Comparison of ENCODE assay signal across 8 cellular contexts in the genomic region with DNA sequence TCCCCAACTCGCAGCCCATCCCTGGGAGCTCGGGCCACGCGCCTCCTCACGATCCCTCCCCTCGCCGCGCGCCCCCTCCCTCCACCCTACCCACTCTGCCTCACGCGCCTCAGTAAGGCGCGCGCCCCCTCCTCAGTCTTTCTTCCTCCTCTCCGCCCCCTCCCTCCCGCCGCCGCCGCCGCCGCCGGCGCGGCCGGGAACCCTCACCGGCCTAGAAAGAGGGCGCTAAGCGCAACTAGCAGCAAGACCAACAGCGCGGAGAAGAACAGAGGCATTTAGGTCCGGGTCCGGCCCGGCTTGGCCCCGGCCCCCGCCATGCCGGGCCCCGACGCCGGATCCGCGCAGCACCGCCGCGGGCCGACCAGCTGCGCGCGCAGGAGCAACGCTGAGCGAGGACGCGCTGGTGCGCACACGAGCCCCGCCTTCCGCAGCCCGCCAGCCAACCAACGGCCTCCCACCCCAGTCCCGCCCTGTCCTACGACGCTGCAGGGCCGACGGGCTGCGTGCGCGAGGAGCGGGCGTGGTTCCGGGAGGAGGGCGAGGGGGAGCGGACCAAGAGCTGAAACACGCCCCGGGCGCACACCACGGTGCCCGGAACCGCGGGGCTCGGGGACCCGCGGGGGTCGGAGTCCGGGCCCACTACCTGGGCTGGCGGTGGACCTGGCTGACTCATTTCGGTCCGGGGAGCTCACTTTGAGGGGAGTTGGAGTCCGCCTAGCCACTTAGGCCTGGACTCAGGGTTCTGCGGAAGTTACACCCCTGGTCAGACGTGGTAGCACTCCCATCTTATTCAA. TPM values are rescaled to one million over a fixed set of nuclear protein-coding genes. Genes with fewer than 3 reads are reported as not detected.
DNase-seq lines count a peak whose midpoint lies in the region; ATAC-seq, FAIRE-seq and TF ChIP-seq lines count a peak whose summit lies in the region.

TSS of gene BLTP2 (minus strand) at position 377 of the 794 bp plus-strand sequence. CDS start at position 275, 102 bp downstream.

- peaks cover 5% of the 10 kb centered on the region; the same call in 1 of the 2 replicates for H3K36me3 ChIP-seq in Caco-2 (ENCODE audit: control insufficient read depth, insufficient read depth, low read length)
- H3K36me3 ChIP-seq in OCI-LY1 (ENCODE audit: insufficient read depth, low read length): peaks cover 42% of the 10 kb centered on the region
- H3K36me3 ChIP-seq in endothelial cell of umbilical vein (ENCODE audit: control insufficient read depth in 2 of 2, extremely low read depth in 1 of 2, insufficient read depth in 2 of 2, low read length in 2 of 2): peaks cover 22 to 25% of the 10 kb centered on the region in 2 experiments

- peak within 1 kb of the TSS; percentile 80 for H3K27ac ChIP-seq in OCI-LY1 (ENCODE audit: low read depth, low read length, poor library complexity, severe bottlenecking)
- peak within 1 kb of the TSS; percentile 36 for H3K27ac ChIP-seq in endothelial cell of umbilical vein (ENCODE audit: insufficient read depth, low read depth, low read length)

- no peaks in the 10 kb centered on the region for H3K27me3 Mint-ChIP-seq in Caco-2 (ENCODE audit: insufficient read depth, unreplicated experiment)

- TF ChIP-seq CTCF in Caco-2 (IDR thresholded peaks at IDR 0.05; ENCODE audit: insufficient read depth in 1 of 2, low read depth in 1 of 2, low read length in 1 of 2, severe bottlenecking in 1 of 2, unreplicated experiment in 1 of 2) (no peak), OCI-LY1 (IDR thresholded peaks at IDR 0.05; ENCODE audit: low read length) (no peak), endothelial cell of umbilical vein (IDR thresholded peaks at IDR 0.05; ENCODE audit: extremely low read depth in 1 of 2, insufficient read depth in 1 of 2, low read depth in 1 of 2, low read length in 2 of 2) (no peak)

- TF ChIP-seq POLR2A in endothelial cell of umbilical vein (IDR thresholded peaks at IDR 0.05; ENCODE audit: low read depth, low read length): peak; percentile 93

- H3K4me1 ChIP-seq in Caco-2 (peaks cover 23% of the 10 kb centered on the region), OCI-LY1 (ENCODE audit: insufficient read depth, low read length, severe bottlenecking) (peaks cover 27% of the 10 kb centered on the region), endothelial cell of umbilical vein (ENCODE audit: control insufficient read depth, extremely low read depth, insufficient read depth, low read length) (peaks cover 23% of the 10 kb centered on the region)

- H3K27me3 ChIP-seq in Caco-2 (replicated peaks; ENCODE audit: control insufficient read depth, insufficient read depth, low read length) (no peaks in the 10 kb centered on the region), OCI-LY1 (ENCODE audit: insufficient read depth, low read length) (no peaks in the 10 kb centered on the region), endothelial cell of umbilical vein (ENCODE audit: control insufficient read depth in 2 of 2, insufficient read depth in 2 of 2, low read length in 2 of 2) (no peaks in the 10 kb centered on the region)

- H3F3A ChIP-seq in OCI-LY1 (ENCODE audit: insufficient read depth, low read length): no peaks in the 10 kb centered on the region

- CTCF ChIA-PET in Caco-2 (lab: Charles Lee): interaction anchor here (0.6 to 2.6 kb wide), 9 partner anchors 17 to 119 kb away, joined by 3 to 26 read pairs (median 4); partner anchors contain the start of genes PIGS, RPL23A, SDF2 and SUPT6H
- CTCF ChIA-PET in endothelial cell of umbilical vein (lab: Charles Lee): interaction anchor here (0.8 to 2.2 kb wide), 6 partner anchors 13 to 105 kb away, joined by 3 to 13 read pairs (median 4); partner anchors contain the start of genes SDF2 and SUPT6H

- peak within 1 kb of the TSS; percentile 94 for H3K4me3 Mint-ChIP-seq in Caco-2 (ENCODE audit: unreplicated experiment)

- intact Hi-C loops in Caco-2 (cut with micrococcal nuclease; ENCODE audit: unreplicated experiment): loop anchor here (1.0 to 10.0 kb wide), 5 partner anchors 17 to 82 kb away; partner anchors contain the start of genes RPL23A, SPAG5, SUPT6H and TLCD1
- intact Hi-C loops in endothelial cell of umbilical vein (cut with micrococcal nuclease): loop anchor here (5.0 kb wide), 1 partner anchor 72 kb away; the partner anchor contains the start of genes RAB34 and RPL23A

- H3K9me1 ChIP-seq in endothelial cell of umbilical vein (replicated peaks; ENCODE audit: control insufficient read depth, extremely low read depth, insufficient read depth, low read length): no peaks in the 10 kb centered on the region

- H2AFZ ChIP-seq in OCI-LY1 (ENCODE audit: low read length) (no peak within 1 kb of the TSS), endothelial cell of umbilical vein (ENCODE audit: low read depth, low read length) (peak within 1 kb of the TSS; percentile 67)

- peak; percentile 86 for ATAC-seq in GM21423 (IDR thresholded peaks at IDR 0.05; ENCODE audit: unreplicated experiment)

- H4K20me1 ChIP-seq in OCI-LY1 (ENCODE audit: insufficient read depth, low read length) (no peaks in the 10 kb centered on the region), endothelial cell of umbilical vein (replicated peaks; ENCODE audit: control insufficient read depth, extremely low read depth, insufficient read depth, low read length) (no peaks in the 10 kb centered on the region)

- POLR2A ChIA-PET in Caco-2 (lab: Charles Lee): interaction anchor here (0.5 to 2.2 kb wide), 12 partner anchors 13 to 307 kb away, joined by 3 to 13 read pairs (median 5); partner anchors contain the start of genes PHF12, PIGS, RPL23A and SDF2
- POLR2A ChIA-PET in endothelial cell of umbilical vein (lab: Charles Lee): interaction anchor here (0.5 to 1.0 kb wide), 2 partner anchors 11 to 1026 kb away, joined by 3 to 9 read pairs; no protein-coding TSS in a partner anchor

- H3K9me3 ChIP-seq in Caco-2 (no peaks in the 10 kb centered on the region), OCI-LY1 (ENCODE audit: low read length) (no peaks in the 10 kb centered on the region), endothelial cell of umbilical vein (replicated peaks; ENCODE audit: control insufficient read depth, insufficient read depth, low read length) (no peaks in the 10 kb centered on the region)

- H3K9ac ChIP-seq in OCI-LY1 (ENCODE audit: low read length): peak within 1 kb of the TSS; percentile 96
- peak within 1 kb of the TSS; percentile 64 for H3K9ac ChIP-seq in endothelial cell of umbilical vein (replicated peaks; ENCODE audit: extremely low read depth, insufficient read depth, low read length)

- peak within 1 kb of the TSS; percentile 69 for H3K4me3 ChIP-seq in Caco-2 (ENCODE audit: low read depth, low read length)
- peak within 1 kb of the TSS; percentile 91 for H3K4me3 ChIP-seq in OCI-LY1 (ENCODE audit: low read depth, low read length, poor library complexity, severe bottlenecking)
- H3K4me3 ChIP-seq in endothelial cell of umbilical vein (replicated peaks in 1 of 3; ENCODE audit: insufficient read depth in 1 of 3, low read depth in 1 of 3, low read length in 3 of 3): peak within 1 kb of the TSS; percentile 54 to 77 (median 71)

- no TSS peak for BruUV-seq in Caco-2 (replicated peaks; lab: Mats Ljungman, UMichigan)
- no TSS peak for BruUV-seq in endothelial cell of umbilical vein (replicated peaks; lab: Mats Ljungman, UMichigan)

- no peaks in the 10 kb centered on the region for H3K9me2 ChIP-seq in OCI-LY1 (ENCODE audit: low read depth, low read length)

- peak; percentile 83 for FAIRE-seq in endothelial cell of umbilical vein (lab: Jason Lieb, UNC)

- H3K4me1 Mint-ChIP-seq in Caco-2 (ENCODE audit: low read depth, unreplicated experiment): peaks cover 26% of the 10 kb centered on the region

- H3K4me2 ChIP-seq in OCI-LY1 (ENCODE audit: low read length) (peak within 1 kb of the TSS; percentile 91), endothelial cell of umbilical vein (ENCODE audit: insufficient read depth, low read length) (peak within 1 kb of the TSS; percentile 84)

- H3K36me3 Mint-ChIP-seq in Caco-2 (ENCODE audit: insufficient read depth, unreplicated experiment): peaks cover 74% of the 10 kb centered on the region

- peak; percentile 96 for DNase-seq in Caco-2
- DNase-seq in HuH-7 (ENCODE audit: low spot score): peak; percentile 97
- peak; percentile 96 for DNase-seq in activated CD8-positive, alpha-beta memory T cell treated with anti-CD3 and anti-CD28 coated beads, Interleukin-2, amount 50 U/mL, for 48 hours
- DNase-seq in endothelial cell of umbilical vein (ENCODE audit: low read depth, low spot score): peak; percentile 95
- peak; percentile 93 for DNase-seq in middle frontal gyrus (ENCODE audit: extremely low spot score, low spot score)
- peak; percentile 87 to 94 for DNase-seq in stimulated activated CD8-positive, alpha-beta memory T cell treated with anti-CD3 and anti-CD28 coated beads, Interleukin-2, amount 100 ng/mL, for 1 hour (ENCODE audit: low read depth in 2 of 2)

- dilution Hi-C loops in endothelial cell of umbilical vein (cut with MboI; ENCODE audit: extremely low pct_ligation_motif_present, low sequenced_read_pairs): no loop called here

- H3K27ac Mint-ChIP-seq in Caco-2 (ENCODE audit: unreplicated experiment): peak within 1 kb of the TSS; percentile 85

- no peaks in the 10 kb centered on the region for H3K9me3 Mint-ChIP-seq in Caco-2 (ENCODE audit: unreplicated experiment)

- H3K79me2 ChIP-seq in OCI-LY1 (ENCODE audit: insufficient read depth, low read length) (peaks cover 13% of the 10 kb centered on the region), endothelial cell of umbilical vein (ENCODE audit: control insufficient read depth, insufficient read depth, low read length) (peaks cover 25% of the 10 kb centered on the region)

TF ChIP-seq in endothelial cell of umbilical vein, 7 proteins besides CTCF, POLR2A, EP300 and RAD21:
- TF ChIP-seq MAX (IDR thresholded peaks at IDR 0.05; ENCODE audit: insufficient read depth, insufficient read length) (peak; percentile 64), MYC (IDR thresholded peaks at IDR 0.05; ENCODE audit: low read depth, low read length) (no peak), GATA2 (IDR thresholded peaks at IDR 0.05; ENCODE audit: insufficient read depth, insufficient read length, low read depth, low read length) (no peak), POLR2AphosphoS5 (IDR thresholded peaks at IDR 0.05; ENCODE audit: insufficient read depth, low read depth, low read length) (peak; percentile 90), FOS (IDR thresholded peaks at IDR 0.05; ENCODE audit: borderline replicate concordance, insufficient read depth, low read length) (no peak)

RNA-seq across cellular contexts. Expression of gene BLTP2, which starts in this region (rescaled TPM):
- total RNA-seq in Caco-2 (2022): 154 and 176 TPM in 2 replicates
- 164 and 165 TPM in 2 replicates for total RNA-seq in endothelial cell of umbilical vein
- polyA plus RNA-seq in endothelial cell of umbilical vein: 91.4 and 119 TPM in 2 replicates
- polyA plus RNA-seq in endothelial cell of umbilical vein (2011; cell fraction: cytosol; rRNA removed): 69.9 and 79.5 TPM in 2 replicates
- polyA plus RNA-seq in endothelial cell of umbilical vein (2011; cell fraction: nucleus; rRNA removed): 207 and 249 TPM in 2 replicates
- polyA plus RNA-seq in endothelial cell of umbilical vein (2012): 95.1 and 111 TPM in 2 replicates
- polyA minus RNA-seq in endothelial cell of umbilical vein: 522 and 694 TPM in 2 replicates
- polyA minus RNA-seq in endothelial cell of umbilical vein (2011; cell fraction: cytosol; rRNA and poly(A)+ RNA removed): 116 TPM
- 142 and 241 TPM in 2 replicates for polyA minus RNA-seq in endothelial cell of umbilical vein (2011; cell fraction: nucleus; rRNA and poly(A)+ RNA removed)

Comparison
In these comparisons a context has a peak if more than half of its experiments do, and no peak if none do; other contexts are left out.
1. Peak in every context shown above with its lines: DNase-seq, ATAC-seq, H3K4me3 ChIP-seq and H3K27ac ChIP-seq.